In genomic region chr1:165871311-165872067, GRCh38 we compare ENCODE assay signal across 1 cellular context.
TF ChIP-seq lines count a peak whose summit lies in the region.

No MANE protein-coding gene starts in this region.

TF ChIP-seq in HepG2, 621 proteins besides CTCF, POLR2A, EP300 and RAD21 (continued from another document and continues in another):
- no peak for TF ChIP-seq NR1H2 (CRISPR knock-in tag; IDR thresholded peaks at IDR 0.05; ENCODE audit: borderline replicate concordance, low read depth)
- TF ChIP-seq ZNF556 (CRISPR knock-in tag; IDR thresholded peaks at IDR 0.05; ENCODE audit: borderline replicate concordance) = no peak
- no peak for TF ChIP-seq CC2D1A (CRISPR knock-in tag; IDR thresholded peaks at IDR 0.05)
- peak; percentile 68; the same call in 1 of the 2 replicates for TF ChIP-seq ZNF280D (CRISPR knock-in tag; IDR thresholded peaks at IDR 0.05)
- peak; percentile 99 for TF ChIP-seq ZNF205 (CRISPR knock-in tag; IDR thresholded peaks at IDR 0.05)
- TF ChIP-seq DRAP1 (CRISPR knock-in tag; IDR thresholded peaks at IDR 0.05) = 0 out of 2 replicates have a peak, but pooled peaks have one; percentile 53
- no peak for TF ChIP-seq ZBTB8A (CRISPR knock-in tag; IDR thresholded peaks at IDR 0.05; ENCODE audit: borderline replicate concordance, low read depth)
- TF ChIP-seq ZSCAN20 (CRISPR knock-in tag; IDR thresholded peaks at IDR 0.05; ENCODE audit: borderline replicate concordance) = no peak
- peak; percentile 96 for TF ChIP-seq ELF3 (CRISPR knock-in tag; IDR thresholded peaks at IDR 0.05)
- TF ChIP-seq, protein P1, sequence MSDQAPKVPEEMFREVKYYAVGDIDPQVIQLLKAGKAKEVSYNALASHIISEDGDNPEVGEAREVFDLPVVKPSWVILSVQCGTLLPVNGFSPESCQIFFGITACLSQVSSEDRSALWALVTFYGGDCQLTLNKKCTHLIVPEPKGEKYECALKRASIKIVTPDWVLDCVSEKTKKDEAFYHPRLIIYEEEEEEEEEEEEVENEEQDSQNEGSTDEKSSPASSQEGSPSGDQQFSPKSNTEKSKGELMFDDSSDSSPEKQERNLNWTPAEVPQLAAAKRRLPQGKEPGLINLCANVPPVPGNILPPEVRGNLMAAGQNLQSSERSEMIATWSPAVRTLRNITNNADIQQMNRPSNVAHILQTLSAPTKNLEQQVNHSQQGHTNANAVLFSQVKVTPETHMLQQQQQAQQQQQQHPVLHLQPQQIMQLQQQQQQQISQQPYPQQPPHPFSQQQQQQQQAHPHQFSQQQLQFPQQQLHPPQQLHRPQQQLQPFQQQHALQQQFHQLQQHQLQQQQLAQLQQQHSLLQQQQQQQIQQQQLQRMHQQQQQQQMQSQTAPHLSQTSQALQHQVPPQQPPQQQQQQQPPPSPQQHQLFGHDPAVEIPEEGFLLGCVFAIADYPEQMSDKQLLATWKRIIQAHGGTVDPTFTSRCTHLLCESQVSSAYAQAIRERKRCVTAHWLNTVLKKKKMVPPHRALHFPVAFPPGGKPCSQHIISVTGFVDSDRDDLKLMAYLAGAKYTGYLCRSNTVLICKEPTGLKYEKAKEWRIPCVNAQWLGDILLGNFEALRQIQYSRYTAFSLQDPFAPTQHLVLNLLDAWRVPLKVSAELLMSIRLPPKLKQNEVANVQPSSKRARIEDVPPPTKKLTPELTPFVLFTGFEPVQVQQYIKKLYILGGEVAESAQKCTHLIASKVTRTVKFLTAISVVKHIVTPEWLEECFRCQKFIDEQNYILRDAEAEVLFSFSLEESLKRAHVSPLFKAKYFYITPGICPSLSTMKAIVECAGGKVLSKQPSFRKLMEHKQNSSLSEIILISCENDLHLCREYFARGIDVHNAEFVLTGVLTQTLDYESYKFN (CRISPR knock-in tag; conservative IDR thresholded peaks at IDR 0.05) = peak; percentile 59
- peak; percentile 32; the same call in 1 of the 2 replicates for TF ChIP-seq DPF2 (CRISPR knock-in tag; IDR thresholded peaks at IDR 0.05; ENCODE audit: borderline replicate concordance, low read depth)
- TF ChIP-seq TRAFD1 (CRISPR knock-in tag; IDR thresholded peaks at IDR 0.05; ENCODE audit: borderline replicate concordance) = no peak
- TF ChIP-seq POLR2G (IDR thresholded peaks at IDR 0.05; ENCODE audit: low read depth, low read length) = no peak
- no peak for TF ChIP-seq ZSCAN31 (CRISPR knock-in tag; IDR thresholded peaks at IDR 0.05; ENCODE audit: low read depth)
- TF ChIP-seq ZNF605 (CRISPR knock-in tag; IDR thresholded peaks at IDR 0.05) = 0 out of 2 replicates have a peak, but pooled peaks have one; percentile 37
- no peak for TF ChIP-seq ZSCAN25 (CRISPR knock-in tag; IDR thresholded peaks at IDR 0.05)
- no peak for TF ChIP-seq TCF12 (IDR thresholded peaks at IDR 0.05)
- no peak for TF ChIP-seq TCF12 (CRISPR knock-in tag; IDR thresholded peaks at IDR 0.05)
- TF ChIP-seq ZNF629 (CRISPR knock-in tag; conservative IDR thresholded peaks at IDR 0.05) = no peak
- no peak for TF ChIP-seq ZNF577 (CRISPR knock-in tag; IDR thresholded peaks at IDR 0.05; ENCODE audit: borderline replicate concordance, low read depth)
- TF ChIP-seq GMEB1 (CRISPR knock-in tag; IDR thresholded peaks at IDR 0.05; ENCODE audit: borderline replicate concordance) = peak; percentile 26; the same call in 1 of the 2 replicates
- peak; percentile 58; the same call in 1 of the 2 replicates for TF ChIP-seq NR2F2 (IDR thresholded peaks at IDR 0.05; ENCODE audit: borderline replicate concordance, low read depth)
- no peak for TF ChIP-seq IKZF4 (CRISPR knock-in tag; IDR thresholded peaks at IDR 0.05; ENCODE audit: borderline replicate concordance, low read depth, not compliant biosample characterization)
- peak; percentile 51; the same call in 1 of the 2 replicates for TF ChIP-seq ZFX (CRISPR knock-in tag; IDR thresholded peaks at IDR 0.05; ENCODE audit: low read depth)
- TF ChIP-seq ZNF841 (CRISPR knock-in tag; IDR thresholded peaks at IDR 0.05; ENCODE audit: borderline replicate concordance) = no peak
- TF ChIP-seq CBX5 (CRISPR knock-in tag; IDR thresholded peaks at IDR 0.05; ENCODE audit: borderline replicate concordance) = peak; percentile 64; the same call in 1 of the 2 replicates
- peak; percentile 65; the same call in 1 of the 2 replicates for TF ChIP-seq KDM3A (CRISPR knock-in tag; IDR thresholded peaks at IDR 0.05; ENCODE audit: low read depth)
- peak; percentile 85 for TF ChIP-seq ZNF614 (CRISPR knock-in tag; IDR thresholded peaks at IDR 0.05; ENCODE audit: borderline replicate concordance)
- TF ChIP-seq, protein P2, sequence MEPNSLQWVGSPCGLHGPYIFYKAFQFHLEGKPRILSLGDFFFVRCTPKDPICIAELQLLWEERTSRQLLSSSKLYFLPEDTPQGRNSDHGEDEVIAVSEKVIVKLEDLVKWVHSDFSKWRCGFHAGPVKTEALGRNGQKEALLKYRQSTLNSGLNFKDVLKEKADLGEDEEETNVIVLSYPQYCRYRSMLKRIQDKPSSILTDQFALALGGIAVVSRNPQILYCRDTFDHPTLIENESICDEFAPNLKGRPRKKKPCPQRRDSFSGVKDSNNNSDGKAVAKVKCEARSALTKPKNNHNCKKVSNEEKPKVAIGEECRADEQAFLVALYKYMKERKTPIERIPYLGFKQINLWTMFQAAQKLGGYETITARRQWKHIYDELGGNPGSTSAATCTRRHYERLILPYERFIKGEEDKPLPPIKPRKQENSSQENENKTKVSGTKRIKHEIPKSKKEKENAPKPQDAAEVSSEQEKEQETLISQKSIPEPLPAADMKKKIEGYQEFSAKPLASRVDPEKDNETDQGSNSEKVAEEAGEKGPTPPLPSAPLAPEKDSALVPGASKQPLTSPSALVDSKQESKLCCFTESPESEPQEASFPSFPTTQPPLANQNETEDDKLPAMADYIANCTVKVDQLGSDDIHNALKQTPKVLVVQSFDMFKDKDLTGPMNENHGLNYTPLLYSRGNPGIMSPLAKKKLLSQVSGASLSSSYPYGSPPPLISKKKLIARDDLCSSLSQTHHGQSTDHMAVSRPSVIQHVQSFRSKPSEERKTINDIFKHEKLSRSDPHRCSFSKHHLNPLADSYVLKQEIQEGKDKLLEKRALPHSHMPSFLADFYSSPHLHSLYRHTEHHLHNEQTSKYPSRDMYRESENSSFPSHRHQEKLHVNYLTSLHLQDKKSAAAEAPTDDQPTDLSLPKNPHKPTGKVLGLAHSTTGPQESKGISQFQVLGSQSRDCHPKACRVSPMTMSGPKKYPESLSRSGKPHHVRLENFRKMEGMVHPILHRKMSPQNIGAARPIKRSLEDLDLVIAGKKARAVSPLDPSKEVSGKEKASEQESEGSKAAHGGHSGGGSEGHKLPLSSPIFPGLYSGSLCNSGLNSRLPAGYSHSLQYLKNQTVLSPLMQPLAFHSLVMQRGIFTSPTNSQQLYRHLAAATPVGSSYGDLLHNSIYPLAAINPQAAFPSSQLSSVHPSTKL (CRISPR knock-in tag; IDR thresholded peaks at IDR 0.05) = peak; percentile 74
- TF ChIP-seq BCL3 (CRISPR knock-in tag; IDR thresholded peaks at IDR 0.05) = 0 out of 2 replicates have a peak, but pooled peaks have one; percentile 43
- no peak for TF ChIP-seq GABPA (IDR thresholded peaks at IDR 0.05; ENCODE audit: low read depth, low read length)
- peak; percentile 82 for TF ChIP-seq GABPA (CRISPR knock-in tag; IDR thresholded peaks at IDR 0.05; ENCODE audit: low read depth)
- TF ChIP-seq, protein P3, sequence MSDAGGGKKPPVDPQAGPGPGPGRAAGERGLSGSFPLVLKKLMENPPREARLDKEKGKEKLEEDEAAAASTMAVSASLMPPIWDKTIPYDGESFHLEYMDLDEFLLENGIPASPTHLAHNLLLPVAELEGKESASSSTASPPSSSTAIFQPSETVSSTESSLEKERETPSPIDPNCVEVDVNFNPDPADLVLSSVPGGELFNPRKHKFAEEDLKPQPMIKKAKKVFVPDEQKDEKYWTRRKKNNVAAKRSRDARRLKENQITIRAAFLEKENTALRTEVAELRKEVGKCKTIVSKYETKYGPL (CRISPR knock-in tag; IDR thresholded peaks at IDR 0.05) = no peak
- TF ChIP-seq MIXL1 (CRISPR knock-in tag; IDR thresholded peaks at IDR 0.05) = peak; percentile 88
- peak; percentile 73 for TF ChIP-seq RARA (CRISPR knock-in tag; IDR thresholded peaks at IDR 0.05)
- no peak for TF ChIP-seq ZNF850 (CRISPR knock-in tag; conservative IDR thresholded peaks at IDR 0.05)
- TF ChIP-seq HIVEP1 (CRISPR knock-in tag; IDR thresholded peaks at IDR 0.05) = no peak
- no peak for TF ChIP-seq ZNF790 (CRISPR knock-in tag; IDR thresholded peaks at IDR 0.05; ENCODE audit: borderline replicate concordance)
- TF ChIP-seq EZH2 (conservative IDR thresholded peaks at IDR 0.05; ENCODE audit: low read depth, low read length) = no peak
- TF ChIP-seq SALL1 (CRISPR knock-in tag; IDR thresholded peaks at IDR 0.05) = peak; percentile 83
- no peak for TF ChIP-seq ZNF383 (CRISPR knock-in tag; IDR thresholded peaks at IDR 0.05; ENCODE audit: borderline replicate concordance)
- TF ChIP-seq ATF6 (CRISPR knock-in tag; conservative IDR thresholded peaks at IDR 0.05) = no peak
- no peak for TF ChIP-seq ZBTB7A (CRISPR knock-in tag; IDR thresholded peaks at IDR 0.05)
- TF ChIP-seq THAP7 (CRISPR knock-in tag; IDR thresholded peaks at IDR 0.05) = no peak
- TF ChIP-seq ZNF746 (CRISPR knock-in tag; IDR thresholded peaks at IDR 0.05) = no peak
